Comparison of ENCODE assay signal across 12 cellular contexts in the genomic region with DNA sequence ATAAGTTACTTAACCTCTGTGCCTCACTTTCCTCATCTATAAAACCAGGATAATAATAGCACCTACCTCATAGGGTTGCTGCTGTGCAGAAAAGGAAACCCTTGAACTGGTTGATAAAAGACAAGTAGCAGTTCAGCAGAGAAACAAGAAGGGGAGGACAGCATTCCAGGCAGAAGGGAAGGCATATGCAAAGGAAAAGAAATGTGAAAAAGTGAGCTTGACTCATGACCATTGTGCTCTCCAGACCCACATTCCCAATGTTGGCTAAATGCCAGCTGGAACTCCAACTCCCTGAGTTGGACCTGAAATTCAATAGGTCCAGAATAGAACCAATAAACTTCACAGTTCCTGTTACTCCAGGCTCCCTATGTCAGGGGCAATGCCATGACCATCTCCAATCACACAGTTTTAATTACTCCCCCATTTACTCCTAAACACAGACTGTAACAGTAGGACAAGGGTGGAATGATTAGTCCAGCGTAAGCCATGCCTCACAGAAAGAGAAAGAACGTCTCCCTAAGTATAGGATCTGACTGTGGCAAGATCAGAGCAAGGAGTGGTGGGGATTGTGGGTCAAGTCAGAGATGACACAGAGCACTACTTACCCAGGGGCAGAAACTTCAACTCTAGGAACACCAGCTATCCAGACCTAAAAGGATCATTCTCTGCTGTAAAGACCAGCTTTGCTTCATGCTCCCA. TPM values are rescaled to one million over a fixed set of nuclear protein-coding genes. Genes with fewer than 3 reads are reported as not detected.
A peak's percentile ranks its signal among the peaks of the same experiment; 100 is the strongest.
DNase-seq lines count a peak whose midpoint lies in the region; ATAC-seq and TF ChIP-seq lines count a peak whose summit lies in the region.
"Had no signal": no experiment of that assay in that cellular context is flagged by ENCODE, and none has a peak within 500 bp of the region (broad histone marks: within the 10 kb centered on the region; RNA-seq: fewer than 3 reads in every experiment).

No MANE protein-coding gene starts in this region.

- no peak overlapping the region for H3K4me3 ChIP-seq in SJSA1
- no peak overlapping the region for H3K4me3 ChIP-seq in fibroblast of mammary gland (ENCODE audit: control insufficient read depth, low read depth, low read length)
- H3K4me3 ChIP-seq in mucosa of descending colon: no peak overlapping the region

- H3K36me3 ChIP-seq in SJSA1 (no peaks in the 10 kb centered on the region), mucosa of descending colon (ENCODE audit: low read depth) (no peaks in the 10 kb centered on the region)

- H3K4me1 ChIP-seq in SJSA1 (replicated peaks) (peaks cover 10% of the 10 kb centered on the region), mucosa of descending colon (ENCODE audit: low read depth) (no peaks in the 10 kb centered on the region)

- H3K27me3 ChIP-seq in SJSA1 (replicated peaks): no peaks in the 10 kb centered on the region

- TF ChIP-seq CTCF in fibroblast of mammary gland (conservative IDR thresholded peaks at IDR 0.05; ENCODE audit: control insufficient read depth, insufficient read depth, low read depth, low read length) (no peak), mucosa of descending colon (IDR thresholded peaks at IDR 0.05) (no peak)

- intact Hi-C loops in mucosa of descending colon (cut with DNase I, micrococcal nuclease): no loop called here

- peak; percentile 84 for ATAC-seq in mucosa of descending colon
- ATAC-seq: stimulated activated naive CD8-positive, alpha-beta T cell treated with anti-CD3 and anti-CD28 coated beads, Interleukin-15, Interleukin-2, amounts not matched to agents 100 U/mL and 50 U/mL, for 24 hours had no signal

- H3K9me3 ChIP-seq in SJSA1 (replicated peaks): no peaks in the 10 kb centered on the region
- H3K9me3 ChIP-seq in mucosa of descending colon: no peaks in the 10 kb centered on the region

- H3K27ac ChIP-seq in SJSA1: no peak overlapping the region

- DNase-seq in EH (ENCODE audit: low read depth) (peak; percentile 69), SJSA1 (ENCODE audit: low read depth in 1 of 2, low spot score in 2 of 2) (peak; percentile 28 to 55), fibroblast of mammary gland (ENCODE audit: low read depth) (peak; percentile 77), mucosa of descending colon (no peak), retina (no peak), NCI-H2227 (lab: John Stamatoyannopoulos, UW; ENCODE audit: unreplicated experiment) (no peak), SKM-1 treated with dmso at 0.1 percent for 144 hours (lab: John Stamatoyannopoulos, UW; ENCODE audit: unreplicated experiment) (no peak)
- no peak for DNase-seq in activated CD4-positive, CD25-positive, alpha-beta regulatory T cell (lab: John Stamatoyannopoulos, UW)
- DNase-seq: activated CD4-positive, alpha-beta memory T cell treated with anti-CD3 and anti-CD28 coated beads, Interleukin-2, amount 10 ng/mL, durations not matched to agents 7 days and 5 days; activated naive CD4-positive, alpha-beta T cell treated with anti-CD3 and anti-CD28 coated beads for 36 hours; NCI-H1694; stimulated activated naive CD8-positive, alpha-beta T cell treated with anti-CD3 and anti-CD28 coated beads, Interleukin-15, Interleukin-2, amounts not matched to agents 100 U/mL and 50 U/mL, for 24 hours had no signal

RNA-seq across cellular contexts. Expression of a gene that starts 26.9 kb away (rescaled TPM):
- total RNA-seq in SJSA1 (2014; rRNA removed; shearing (Covaris generic)): 16.9 and 26.9 TPM in 2 replicates
- total RNA-seq in mucosa of descending colon: 10 to 100 TPM; 53.3 to 76.3 (median 55.6) TPM

Comparison
In these comparisons a context has a peak if more than half of its experiments do, and no peak if none do; other contexts are left out.
1. DNase-seq: peak in EH (single experiment), SJSA1 (2 of 2) and fibroblast of mammary gland (single experiment); none in mucosa of descending colon (0 of 3), activated CD4-positive, CD25-positive, alpha-beta regulatory T cell (0 of 4), retina (single experiment), NCI-H2227 (single experiment) and SKM-1 treated with dmso at 0.1 percent for 144 hours (single experiment).